ENCODE assay signal across 19 cellular contexts in genomic region chr6:24215068-24215467, GRCh38.
"Had no signal": no experiment of that assay in that cellular context is flagged by ENCODE, and none has a peak within 500 bp of the region (broad histone marks: within the 10 kb centered on the region; RNA-seq: fewer than 3 reads in every experiment).

No MANE protein-coding gene starts in this region.

- ATAC-seq: K562 had no signal

- H3K27ac Mint-ChIP-seq: IgD-negative memory B cell had no signal

- H3K9me3 Mint-ChIP-seq: IgD-negative memory B cell had no signal

- DNase-seq: MM.1S, NCI-H1092 treated with DMSO at 0.1 percent for 48 hours, NCI-H1436, NCI-H187, NCI-H2029, NCI-H2081 treated with DMSO at 0.1 percent for 48 hours, NCI-H2171, NCI-H226, NCI-H446, NCI-H510A, NCI-H524 treated with DMSO at 0.1 percent for 48 hours, NCI-H69, NCI-H774, Right ventricle myocardium superior, RPMI8226, SK-N-SH, SW 1271 had no signal

- H3K4me3 Mint-ChIP-seq: IgD-negative memory B cell had no signal

- H3K9me3 ChIP-seq: SK-N-SH had no signal

- H3K36me3 Mint-ChIP-seq: IgD-negative memory B cell had no signal

- H3K4me1 Mint-ChIP-seq: IgD-negative memory B cell had no signal
